Comparison of ENCODE assay signal across 26 cellular contexts in genomic region chr7:101494602-101495329, GRCh38.
A peak's percentile ranks its signal among the peaks of the same experiment; 100 is the strongest.
DNase-seq lines count a peak whose midpoint lies in the region; FAIRE-seq and TF ChIP-seq lines count a peak whose summit lies in the region.
"Had no signal": no experiment of that assay in that cellular context is flagged by ENCODE, and none has a peak within 500 bp of the region (broad histone marks: within the 10 kb centered on the region; RNA-seq: fewer than 3 reads in every experiment).

No MANE protein-coding gene starts in this region.

- intact Hi-C loops in kidney (cut with DNase I): no loop called here

- no peak overlapping the region for H3K27ac ChIP-seq in kidney (ENCODE audit: low read depth in 2 of 2, low read length in 2 of 2)
- H3K27ac ChIP-seq: 22Rv1, ascending aorta, prostate gland, skin epidermis, stomach, upper lobe of right lung had no signal

- H3K4me3 Mint-ChIP-seq in activated CD4-positive, alpha-beta memory T cell treated with anti-CD3 and anti-CD28 coated beads, Interleukin-2, amount 10 ng/mL, durations not matched to agents 7 days and 5 days: no peak overlapping the region
- H3K4me3 Mint-ChIP-seq: activated CD4-positive, alpha-beta T cell treated with anti-CD3 and anti-CD28 coated beads for 36 hours; activated CD8-positive, alpha-beta memory T cell treated with anti-CD3 and anti-CD28 coated beads, Interleukin-2, amount 10 ng/mL, durations not matched to agents 7 days and 5 days; natural killer cell treated with Interleukin-12 subunit alpha and Interleukin-12 subunit beta and Interleukin-15 and Interleukin-18, amount 100 ng/mL, for 72 hours had no signal

- H3K27me3 Mint-ChIP-seq in activated CD4-positive, alpha-beta memory T cell treated with anti-CD3 and anti-CD28 coated beads, Interleukin-2, amount 10 ng/mL, durations not matched to agents 7 days and 5 days: no peaks in the 10 kb centered on the region
- H3K27me3 Mint-ChIP-seq: activated CD4-positive, alpha-beta T cell treated with anti-CD3 and anti-CD28 coated beads for 36 hours; activated CD8-positive, alpha-beta memory T cell treated with anti-CD3 and anti-CD28 coated beads, Interleukin-2, amount 10 ng/mL, durations not matched to agents 7 days and 5 days had no signal

- POLR2A ChIA-PET in activated CD4-positive, alpha-beta memory T cell treated with anti-CD3 and anti-CD28 coated beads, Interleukin-2, amount 10 ng/mL, durations not matched to agents 7 days and 5 days (lab: Charles Lee): no interaction called here

- no peak for FAIRE-seq in kidney (lab: Jason Lieb, UNC)
- FAIRE-seq: frontal cortex, G401.6 had no signal

- DNase-seq in NCI-H2171 treated with DMSO at 0.1 percent for 48 hours (lab: John Stamatoyannopoulos, UW) (peak; percentile 19), NCI-H2171 (lab: John Stamatoyannopoulos, UW) (no peak), NT2/D1 (ENCODE audit: low read depth, low spot score) (peak; percentile 50), kidney (peak; percentile 83), NOMO-1 treated with dmso at 0.1 percent for 144 hours (lab: John Stamatoyannopoulos, UW; ENCODE audit: unreplicated experiment) (no peak), NCI-H1930 (lab: John Stamatoyannopoulos, UW) (no peak), NOMO-1 (lab: John Stamatoyannopoulos, UW; ENCODE audit: unreplicated experiment in 2 of 2) (no peak)
- DNase-seq in activated CD4-positive, alpha-beta memory T cell treated with anti-CD3 and anti-CD28 coated beads, Interleukin-2, amount 10 ng/mL, durations not matched to agents 7 days and 5 days: no peak
- DNase-seq: activated CD4-positive, alpha-beta T cell treated with anti-CD3 and anti-CD28 coated beads for 36 hours; activated CD8-positive, alpha-beta memory T cell treated with anti-CD3 and anti-CD28 coated beads, Interleukin-2, amount 10 ng/mL, durations not matched to agents 7 days and 5 days; Calu3; cerebellar nuclear complex; KG1; left colon; NCI-H2029 treated with DMSO at 0.1 percent for 48 hours; stimulated activated CD4-positive, alpha-beta T cell treated with anti-CD3 and anti-CD28 coated beads, Interleukin-2, amount 100 ng/mL, for 48 hours; stomach; upper lobe of right lung had no signal

- H3K36me3 ChIP-seq in NT2/D1 (ENCODE audit: insufficient read depth, insufficient read length, low read length): no peaks in the 10 kb centered on the region
- H3K36me3 ChIP-seq in kidney (ENCODE audit: control insufficient read depth in 1 of 2, insufficient read depth in 2 of 2, low read length in 2 of 2): no peaks in the 10 kb centered on the region
- H3K36me3 ChIP-seq: ascending aorta, prostate gland, stomach, upper lobe of right lung had no signal

- no peak overlapping the region for H3K27ac Mint-ChIP-seq in activated CD4-positive, alpha-beta memory T cell treated with anti-CD3 and anti-CD28 coated beads, Interleukin-2, amount 10 ng/mL, durations not matched to agents 7 days and 5 days
- H3K27ac Mint-ChIP-seq: activated CD4-positive, alpha-beta T cell treated with anti-CD3 and anti-CD28 coated beads for 36 hours; activated CD8-positive, alpha-beta memory T cell treated with anti-CD3 and anti-CD28 coated beads, Interleukin-2, amount 10 ng/mL, durations not matched to agents 7 days and 5 days; activated naive CD4-positive, alpha-beta T cell treated with anti-CD3 and anti-CD28 coated beads, Interleukin-2, amount 50 U/mL, for 72 hours; natural killer cell treated with Interleukin-12 subunit alpha and Interleukin-12 subunit beta and Interleukin-15 and Interleukin-18, amount 100 ng/mL, for 72 hours had no signal

- CTCF ChIA-PET in activated CD4-positive, alpha-beta memory T cell treated with anti-CD3 and anti-CD28 coated beads, Interleukin-2, amount 10 ng/mL, durations not matched to agents 7 days and 5 days (lab: Charles Lee): no interaction called here

- H3K9me3 Mint-ChIP-seq in activated CD4-positive, alpha-beta memory T cell treated with anti-CD3 and anti-CD28 coated beads, Interleukin-2, amount 10 ng/mL, durations not matched to agents 7 days and 5 days: no peaks in the 10 kb centered on the region
- H3K9me3 Mint-ChIP-seq: activated naive CD4-positive, alpha-beta T cell treated with anti-CD3 and anti-CD28 coated beads, Interleukin-2, amount 50 U/mL, for 72 hours; natural killer cell treated with Interleukin-12 subunit alpha and Interleukin-12 subunit beta and Interleukin-15 and Interleukin-18, amount 100 ng/mL, for 72 hours had no signal

- H3K4me1 ChIP-seq in NT2/D1 (ENCODE audit: insufficient read depth, insufficient read length): peaks cover 8% of the 10 kb centered on the region
- no peaks in the 10 kb centered on the region for H3K4me1 ChIP-seq in kidney (ENCODE audit: control insufficient read depth in 1 of 2, insufficient read depth in 1 of 2, low read depth in 1 of 2, low read length in 2 of 2)
- H3K4me1 ChIP-seq: ascending aorta, prostate gland, stomach, upper lobe of right lung had no signal

- no peaks in the 10 kb centered on the region for H3K4me1 Mint-ChIP-seq in activated CD4-positive, alpha-beta memory T cell treated with anti-CD3 and anti-CD28 coated beads, Interleukin-2, amount 10 ng/mL, durations not matched to agents 7 days and 5 days
- H3K4me1 Mint-ChIP-seq: activated CD4-positive, alpha-beta T cell treated with anti-CD3 and anti-CD28 coated beads for 36 hours; activated CD8-positive, alpha-beta memory T cell treated with anti-CD3 and anti-CD28 coated beads, Interleukin-2, amount 10 ng/mL, durations not matched to agents 7 days and 5 days had no signal

- H3K9ac ChIP-seq in NT2/D1 (ENCODE audit: insufficient read length, low read depth) (peak overlapping the region; percentile 39), kidney (ENCODE audit: low read length in 2 of 2) (no peak overlapping the region)

- H3K4me3 ChIP-seq in NT2/D1 (ENCODE audit: insufficient read length, low read depth) (no peak overlapping the region), kidney (ENCODE audit: low read length in 2 of 2) (no peak overlapping the region)
- H3K4me3 ChIP-seq: ascending aorta, prostate gland, skin epidermis, stomach, upper lobe of right lung had no signal

- H3K9me3 ChIP-seq in NT2/D1 (ENCODE audit: insufficient read depth, low read length) (no peaks in the 10 kb centered on the region), kidney (ENCODE audit: control insufficient read depth in 1 of 2, low read length in 2 of 2) (no peaks in the 10 kb centered on the region)
- H3K9me3 ChIP-seq: ascending aorta, prostate gland, stomach, upper lobe of right lung had no signal

- TF ChIP-seq CTCF in kidney (IDR thresholded peaks at IDR 0.05; ENCODE audit: borderline replicate concordance, extremely low read depth, insufficient read depth): no peak

- H3K36me3 Mint-ChIP-seq in activated CD4-positive, alpha-beta memory T cell treated with anti-CD3 and anti-CD28 coated beads, Interleukin-2, amount 10 ng/mL, durations not matched to agents 7 days and 5 days (ENCODE audit: low read depth): no peaks in the 10 kb centered on the region
- H3K36me3 Mint-ChIP-seq: activated CD8-positive, alpha-beta memory T cell treated with anti-CD3 and anti-CD28 coated beads, Interleukin-2, amount 10 ng/mL, durations not matched to agents 7 days and 5 days; activated naive CD4-positive, alpha-beta T cell treated with anti-CD3 and anti-CD28 coated beads, Interleukin-2, amount 50 U/mL, for 72 hours; natural killer cell treated with Interleukin-12 subunit alpha and Interleukin-12 subunit beta and Interleukin-15 and Interleukin-18, amount 100 ng/mL, for 72 hours had no signal

- no peaks in the 10 kb centered on the region for H3K27me3 ChIP-seq in NT2/D1 (ENCODE audit: insufficient read depth, insufficient read length)
- H3K27me3 ChIP-seq: ascending aorta, upper lobe of right lung had no signal

Comparison
In these comparisons a context has a peak if more than half of its experiments do, and no peak if none do; other contexts are left out.
1. DNase-seq: peak in NCI-H2171 treated with DMSO at 0.1 percent for 48 hours (single experiment), NT2/D1 (single experiment) and kidney (single experiment); none in NCI-H2171 (single experiment), activated CD4-positive, alpha-beta memory T cell treated with anti-CD3 and anti-CD28 coated beads, Interleukin-2, amount 10 ng/mL, durations not matched to agents 7 days and 5 days (single experiment), NOMO-1 treated with dmso at 0.1 percent for 144 hours (single experiment), NCI-H1930 (0 of 2) and NOMO-1 (0 of 2).